In the genomic region with DNA sequence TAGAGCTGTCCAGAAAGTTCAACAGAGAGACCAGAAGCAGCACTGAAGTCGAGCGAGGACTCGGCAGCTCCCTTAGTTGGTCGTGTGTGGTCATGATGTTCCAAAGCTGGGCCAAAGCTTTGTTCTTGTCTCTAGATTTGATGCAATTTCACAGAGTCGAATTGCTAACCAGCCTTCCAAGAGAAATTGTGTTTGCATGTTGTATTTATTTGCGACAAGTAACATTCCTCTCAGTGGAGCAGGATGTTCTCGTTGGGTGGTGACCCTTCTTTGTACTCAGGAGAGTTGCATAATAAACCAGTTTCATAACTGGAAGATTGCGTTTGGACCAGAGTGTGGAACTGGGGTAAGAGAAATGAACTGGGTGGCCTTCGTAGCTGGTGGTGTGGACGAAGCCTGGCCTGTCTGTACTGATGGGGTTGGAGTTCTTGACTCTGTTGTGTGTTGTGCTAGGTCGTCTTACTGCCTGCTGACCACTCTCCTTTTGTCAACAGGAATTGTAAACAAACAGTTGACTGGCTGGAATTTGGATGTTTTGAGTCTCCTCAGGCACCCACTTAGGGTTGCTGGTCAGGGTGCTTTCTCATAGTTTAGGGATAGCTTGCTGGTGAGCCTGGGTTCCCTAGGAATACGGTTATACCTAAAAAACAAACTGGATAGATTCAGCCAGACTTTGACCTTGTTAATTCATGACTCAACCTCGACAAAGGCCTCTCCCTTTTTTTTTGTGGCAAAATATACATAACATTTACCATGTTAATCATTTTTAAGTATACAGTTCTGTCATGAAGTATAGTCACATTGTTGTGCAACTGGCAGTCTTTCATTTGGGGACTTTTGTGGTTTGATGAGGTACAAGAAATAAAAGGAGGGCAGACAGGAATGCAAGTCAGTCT, we compare ENCODE assay signal across 1 cellular context.
A peak's percentile ranks its signal among the peaks of the same experiment; 100 is the strongest.
TF ChIP-seq lines count a peak whose summit lies in the region.

No MANE protein-coding gene starts in this region.

TF ChIP-seq in HepG2, 621 proteins besides CTCF, POLR2A, EP300 and RAD21 (continued from another document and continues in another):
- TF ChIP-seq SOX6 (IDR thresholded peaks at IDR 0.05) (no peak), SOX6 (CRISPR knock-in tag; IDR thresholded peaks at IDR 0.05) (peak; percentile 80), NR2C2 (CRISPR knock-in tag; IDR thresholded peaks at IDR 0.05; ENCODE audit: borderline replicate concordance) (0 out of 2 replicates have a peak, but pooled peaks have one; percentile 55), POLR2AphosphoS2 (IDR thresholded peaks at IDR 0.05; ENCODE audit: low read depth, low read length) (no peak), SOX5 (CRISPR knock-in tag; IDR thresholded peaks at IDR 0.05; ENCODE audit: borderline replicate concordance) (peak; percentile 75), ERF (CRISPR knock-in tag; IDR thresholded peaks at IDR 0.05) (peak; percentile 60), YEATS2 (CRISPR knock-in tag; IDR thresholded peaks at IDR 0.05; ENCODE audit: borderline replicate concordance) (no peak; the same call in 1 of the 2 replicates), SNAPC4 (CRISPR knock-in tag; IDR thresholded peaks at IDR 0.05) (no peak), ZNF34 (CRISPR knock-in tag; IDR thresholded peaks at IDR 0.05; ENCODE audit: borderline replicate concordance) (0 out of 2 replicates have a peak, but pooled peaks have one; percentile 67), SALL1 (CRISPR knock-in tag; IDR thresholded peaks at IDR 0.05) (peak; percentile 75), ZNF337 (CRISPR knock-in tag; IDR thresholded peaks at IDR 0.05; ENCODE audit: borderline replicate concordance, low read depth) (no peak), THAP7 (CRISPR knock-in tag; IDR thresholded peaks at IDR 0.05) (no peak), TEAD2 (CRISPR knock-in tag; IDR thresholded peaks at IDR 0.05) (no peak), THRA (CRISPR knock-in tag; IDR thresholded peaks at IDR 0.05; ENCODE audit: borderline replicate concordance) (peak; percentile 62), ZNF777 (CRISPR knock-in tag; IDR thresholded peaks at IDR 0.05) (no peak), HMG20B (CRISPR knock-in tag; conservative IDR thresholded peaks at IDR 0.05) (0 out of 2 replicates have a peak, but pooled peaks have one; percentile 38), DMAP1 (CRISPR knock-in tag; IDR thresholded peaks at IDR 0.05) (peak; percentile 56; the same call in 1 of the 2 replicates), ZNF644 (CRISPR knock-in tag; IDR thresholded peaks at IDR 0.05; ENCODE audit: low read depth) (peak; percentile 99), KDM4B (CRISPR knock-in tag; IDR thresholded peaks at IDR 0.05) (no peak), ZKSCAN8 (CRISPR knock-in tag; IDR thresholded peaks at IDR 0.05; ENCODE audit: borderline replicate concordance) (peak; percentile 70; the same call in 1 of the 2 replicates), NCOA2 (CRISPR knock-in tag; IDR thresholded peaks at IDR 0.05) (0 out of 2 replicates have a peak, but pooled peaks have one; percentile 36), JUND (CRISPR knock-in tag; IDR thresholded peaks at IDR 0.05) (no peak), STAT6 (CRISPR knock-in tag; IDR thresholded peaks at IDR 0.05; ENCODE audit: borderline replicate concordance) (no peak), ZNF652 (CRISPR knock-in tag; IDR thresholded peaks at IDR 0.05; ENCODE audit: borderline replicate concordance, low read depth) (peak; percentile 18; the same call in 1 of the 2 replicates), RXRB (CRISPR knock-in tag; IDR thresholded peaks at IDR 0.05; ENCODE audit: borderline replicate concordance) (peak; percentile 85), ZNF24 (IDR thresholded peaks at IDR 0.05) (no peak), ZNF17 (CRISPR knock-in tag; IDR thresholded peaks at IDR 0.05) (no peak), HDAC2 (CRISPR knock-in tag; IDR thresholded peaks at IDR 0.05) (peak; percentile 54; the same call in 1 of the 2 replicates), SRSF1 (optimal IDR thresholded peaks at IDR 0.05; ENCODE audit: low read depth, low read length) (no peak), THAP11 (CRISPR knock-in tag; IDR thresholded peaks at IDR 0.05) (peak; percentile 63), CEBPG (CRISPR knock-in tag; IDR thresholded peaks at IDR 0.05) (peak; percentile 95), GRHL1 (CRISPR knock-in tag; conservative IDR thresholded peaks at IDR 0.05) (no peak), FOSL2 (CRISPR knock-in tag; IDR thresholded peaks at IDR 0.05) (peak; percentile 61; the same call in 1 of the 2 replicates), THYN1 (CRISPR knock-in tag; IDR thresholded peaks at IDR 0.05; ENCODE audit: borderline replicate concordance, low read depth) (no peak), BCL6 (CRISPR knock-in tag; IDR thresholded peaks at IDR 0.05) (peak; percentile 64), SATB2 (CRISPR knock-in tag; IDR thresholded peaks at IDR 0.05) (no peak)
- TF ChIP-seq, protein P1, sequence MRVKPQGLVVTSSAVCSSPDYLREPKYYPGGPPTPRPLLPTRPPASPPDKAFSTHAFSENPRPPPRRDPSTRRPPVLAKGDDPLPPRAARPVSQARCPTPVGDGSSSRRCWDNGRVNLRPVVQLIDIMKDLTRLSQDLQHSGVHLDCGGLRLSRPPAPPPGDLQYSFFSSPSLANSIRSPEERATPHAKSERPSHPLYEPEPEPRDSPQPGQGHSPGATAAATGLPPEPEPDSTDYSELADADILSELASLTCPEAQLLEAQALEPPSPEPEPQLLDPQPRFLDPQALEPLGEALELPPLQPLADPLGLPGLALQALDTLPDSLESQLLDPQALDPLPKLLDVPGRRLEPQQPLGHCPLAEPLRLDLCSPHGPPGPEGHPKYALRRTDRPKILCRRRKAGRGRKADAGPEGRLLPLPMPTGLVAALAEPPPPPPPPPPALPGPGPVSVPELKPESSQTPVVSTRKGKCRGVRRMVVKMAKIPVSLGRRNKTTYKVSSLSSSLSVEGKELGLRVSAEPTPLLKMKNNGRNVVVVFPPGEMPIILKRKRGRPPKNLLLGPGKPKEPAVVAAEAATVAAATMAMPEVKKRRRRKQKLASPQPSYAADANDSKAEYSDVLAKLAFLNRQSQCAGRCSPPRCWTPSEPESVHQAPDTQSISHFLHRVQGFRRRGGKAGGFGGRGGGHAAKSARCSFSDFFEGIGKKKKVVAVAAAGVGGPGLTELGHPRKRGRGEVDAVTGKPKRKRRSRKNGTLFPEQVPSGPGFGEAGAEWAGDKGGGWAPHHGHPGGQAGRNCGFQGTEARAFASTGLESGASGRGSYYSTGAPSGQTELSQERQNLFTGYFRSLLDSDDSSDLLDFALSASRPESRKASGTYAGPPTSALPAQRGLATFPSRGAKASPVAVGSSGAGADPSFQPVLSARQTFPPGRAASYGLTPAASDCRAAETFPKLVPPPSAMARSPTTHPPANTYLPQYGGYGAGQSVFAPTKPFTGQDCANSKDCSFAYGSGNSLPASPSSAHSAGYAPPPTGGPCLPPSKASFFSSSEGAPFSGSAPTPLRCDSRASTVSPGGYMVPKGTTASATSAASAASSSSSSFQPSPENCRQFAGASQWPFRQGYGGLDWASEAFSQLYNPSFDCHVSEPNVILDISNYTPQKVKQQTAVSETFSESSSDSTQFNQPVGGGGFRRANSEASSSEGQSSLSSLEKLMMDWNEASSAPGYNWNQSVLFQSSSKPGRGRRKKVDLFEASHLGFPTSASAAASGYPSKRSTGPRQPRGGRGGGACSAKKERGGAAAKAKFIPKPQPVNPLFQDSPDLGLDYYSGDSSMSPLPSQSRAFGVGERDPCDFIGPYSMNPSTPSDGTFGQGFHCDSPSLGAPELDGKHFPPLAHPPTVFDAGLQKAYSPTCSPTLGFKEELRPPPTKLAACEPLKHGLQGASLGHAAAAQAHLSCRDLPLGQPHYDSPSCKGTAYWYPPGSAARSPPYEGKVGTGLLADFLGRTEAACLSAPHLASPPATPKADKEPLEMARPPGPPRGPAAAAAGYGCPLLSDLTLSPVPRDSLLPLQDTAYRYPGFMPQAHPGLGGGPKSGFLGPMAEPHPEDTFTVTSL (CRISPR knock-in tag; IDR thresholded peaks at IDR 0.05; ENCODE audit: borderline replicate concordance), result 0 out of 2 replicates have a peak, but pooled peaks have one; percentile 60
